1 cellular context compared by ENCODE assay signal in the genomic region with DNA sequence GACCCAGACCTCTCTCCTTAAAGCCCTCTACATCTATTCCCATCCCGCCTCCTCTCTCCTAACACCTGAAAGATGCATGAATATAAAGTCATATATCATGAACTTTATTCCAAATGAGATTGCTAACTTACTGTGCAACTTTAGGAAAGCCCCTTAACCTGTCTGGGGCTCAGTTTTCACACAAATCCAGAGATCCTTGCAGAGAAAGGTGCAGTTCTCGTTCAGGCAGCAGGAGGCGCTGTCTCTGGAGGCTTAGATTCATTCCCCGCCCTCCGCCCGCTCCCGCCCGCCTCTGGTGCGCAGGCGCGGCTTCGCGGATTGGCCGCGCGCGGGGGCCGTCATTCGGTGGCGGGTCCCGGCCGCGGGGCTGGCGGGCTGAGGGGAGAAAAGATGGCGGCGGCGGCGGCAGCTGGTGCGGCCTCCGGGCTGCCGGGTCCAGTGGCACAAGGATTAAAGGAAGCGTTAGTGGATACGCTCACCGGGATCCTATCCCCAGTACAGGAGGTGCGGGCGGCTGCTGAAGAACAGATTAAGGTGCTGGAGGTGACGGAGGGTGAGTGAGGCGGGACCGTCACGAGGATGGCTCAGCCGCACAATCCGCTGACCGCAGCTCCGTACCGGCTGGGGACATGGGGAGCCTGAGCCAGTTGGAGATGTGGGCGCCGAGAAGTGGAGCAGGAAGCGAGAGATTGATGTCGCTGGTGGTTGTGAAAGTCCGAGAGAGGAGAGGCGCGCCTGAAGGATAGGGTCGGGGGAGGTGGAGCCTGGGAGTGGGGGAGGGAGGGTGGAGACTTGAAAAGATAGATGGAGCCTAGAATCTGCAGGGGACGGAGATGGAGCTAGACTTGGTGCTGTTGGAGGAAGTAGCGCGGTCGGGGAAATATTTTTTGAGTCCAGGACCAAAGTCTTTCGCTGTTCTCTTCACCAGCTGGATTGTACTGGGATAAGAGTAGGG.
TF ChIP-seq lines count a peak whose summit lies in the region.

A gene (plus strand): TSS at position 338 of the 955 bp plus-strand sequence. CDS start 53 bp downstream, at position 391.

TF ChIP-seq in HEK293, 187 proteins besides CTCF, POLR2A, EP300 and RAD21 (continued from another document and continues in another):
- TF ChIP-seq KLF1 (tag by site-specific recombination; IDR thresholded peaks at IDR 0.05), result peak; percentile 49
- no peak for TF ChIP-seq FEZF1 (tag by site-specific recombination; IDR thresholded peaks at IDR 0.05)
- no peak for TF ChIP-seq ZBTB1 (tag by site-specific recombination; IDR thresholded peaks at IDR 0.05)
- no peak for TF ChIP-seq ZNF391 (tag by site-specific recombination; IDR thresholded peaks at IDR 0.05; ENCODE audit: borderline replicate concordance, low read depth)
- TF ChIP-seq, protein P1, sequence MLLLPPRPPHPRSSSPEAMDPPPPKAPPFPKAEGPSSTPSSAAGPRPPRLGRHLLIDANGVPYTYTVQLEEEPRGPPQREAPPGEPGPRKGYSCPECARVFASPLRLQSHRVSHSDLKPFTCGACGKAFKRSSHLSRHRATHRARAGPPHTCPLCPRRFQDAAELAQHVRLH (tag by site-specific recombination; IDR thresholded peaks at IDR 0.05), result peak; percentile 21; the same call in 1 of the 2 replicates
- TF ChIP-seq, protein P2, sequence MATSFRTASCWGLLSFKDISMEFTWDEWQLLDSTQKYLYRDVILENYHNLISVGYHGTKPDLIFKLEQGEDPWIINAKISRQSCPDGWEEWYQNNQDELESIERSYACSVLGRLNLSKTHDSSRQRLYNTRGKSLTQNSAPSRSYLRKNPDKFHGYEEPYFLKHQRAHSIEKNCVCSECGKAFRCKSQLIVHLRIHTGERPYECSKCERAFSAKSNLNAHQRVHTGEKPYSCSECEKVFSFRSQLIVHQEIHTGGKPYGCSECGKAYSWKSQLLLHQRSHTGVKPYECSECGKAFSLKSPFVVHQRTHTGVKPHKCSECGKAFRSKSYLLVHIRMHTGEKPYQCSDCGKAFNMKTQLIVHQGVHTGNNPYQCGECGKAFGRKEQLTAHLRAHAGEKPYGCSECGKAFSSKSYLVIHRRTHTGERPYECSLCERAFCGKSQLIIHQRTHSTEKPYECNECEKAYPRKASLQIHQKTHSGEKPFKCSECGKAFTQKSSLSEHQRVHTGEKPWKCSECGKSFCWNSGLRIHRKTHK (tag by site-specific recombination; IDR thresholded peaks at IDR 0.05), result no peak
- TF ChIP-seq ZNF514 (tag by site-specific recombination; IDR thresholded peaks at IDR 0.05), result no peak
- TF ChIP-seq YY2 (tag by site-specific recombination; IDR thresholded peaks at IDR 0.05), result peak; percentile 91
- TF ChIP-seq ZNF670 (tag by site-specific recombination; IDR thresholded peaks at IDR 0.05; ENCODE audit: low read depth), result no peak
- no peak for TF ChIP-seq OSR2 (tag by site-specific recombination; IDR thresholded peaks at IDR 0.05)
- TF ChIP-seq, protein P3, sequence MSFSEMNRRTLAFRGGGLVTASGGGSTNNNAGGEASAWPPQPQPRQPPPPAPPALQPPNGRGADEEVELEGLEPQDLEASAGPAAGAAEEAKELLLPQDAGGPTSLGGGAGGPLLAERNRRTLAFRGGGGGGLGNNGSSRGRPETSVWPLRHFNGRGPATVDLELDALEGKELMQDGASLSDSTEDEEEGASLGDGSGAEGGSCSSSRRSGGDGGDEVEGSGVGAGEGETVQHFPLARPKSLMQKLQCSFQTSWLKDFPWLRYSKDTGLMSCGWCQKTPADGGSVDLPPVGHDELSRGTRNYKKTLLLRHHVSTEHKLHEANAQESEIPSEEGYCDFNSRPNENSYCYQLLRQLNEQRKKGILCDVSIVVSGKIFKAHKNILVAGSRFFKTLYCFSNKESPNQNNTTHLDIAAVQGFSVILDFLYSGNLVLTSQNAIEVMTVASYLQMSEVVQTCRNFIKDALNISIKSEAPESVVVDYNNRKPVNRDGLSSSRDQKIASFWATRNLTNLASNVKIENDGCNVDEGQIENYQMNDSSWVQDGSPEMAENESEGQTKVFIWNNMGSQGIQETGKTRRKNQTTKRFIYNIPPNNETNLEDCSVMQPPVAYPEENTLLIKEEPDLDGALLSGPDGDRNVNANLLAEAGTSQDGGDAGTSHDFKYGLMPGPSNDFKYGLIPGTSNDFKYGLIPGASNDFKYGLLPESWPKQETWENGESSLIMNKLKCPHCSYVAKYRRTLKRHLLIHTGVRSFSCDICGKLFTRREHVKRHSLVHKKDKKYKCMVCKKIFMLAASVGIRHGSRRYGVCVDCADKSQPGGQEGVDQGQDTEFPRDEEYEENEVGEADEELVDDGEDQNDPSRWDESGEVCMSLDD (tag by site-specific recombination; IDR thresholded peaks at IDR 0.05), result no peak
- TF ChIP-seq MEIS1 (CRISPR knock-in tag; IDR thresholded peaks at IDR 0.05; ENCODE audit: borderline replicate concordance), result no peak
- TF ChIP-seq ZNF585B (tag by site-specific recombination; IDR thresholded peaks at IDR 0.05), result 0 out of 2 replicates have a peak, but pooled peaks have one; percentile 27
- 0 out of 2 replicates have a peak, but pooled peaks have one; percentile 8 for TF ChIP-seq IKZF3 (tag by site-specific recombination; IDR thresholded peaks at IDR 0.05)
- TF ChIP-seq WT1 (tag by site-specific recombination; IDR thresholded peaks at IDR 0.05), result no peak
- no peak for TF ChIP-seq ZNF133 (tag by site-specific recombination; IDR thresholded peaks at IDR 0.05)
- TF ChIP-seq ZNF555 (tag by site-specific recombination; conservative IDR thresholded peaks at IDR 0.05), result no peak
- TF ChIP-seq MYNN (tag by site-specific recombination; IDR thresholded peaks at IDR 0.05; ENCODE audit: borderline replicate concordance), result no peak
- peak; percentile 64; the same call in 1 of the 2 replicates for TF ChIP-seq ZNF792 (tag by site-specific recombination; IDR thresholded peaks at IDR 0.05)
- TF ChIP-seq ZNF707 (tag by site-specific recombination; IDR thresholded peaks at IDR 0.05), result no peak
- TF ChIP-seq ZNF529 (tag by site-specific recombination; IDR thresholded peaks at IDR 0.05; ENCODE audit: insufficient replicate concordance), result no peak
- TF ChIP-seq ZNF184 (tag by site-specific recombination; IDR thresholded peaks at IDR 0.05), result 0 out of 2 replicates have a peak, but pooled peaks have one; percentile 33
- TF ChIP-seq BCL11B (tag by site-specific recombination; IDR thresholded peaks at IDR 0.05; ENCODE audit: low read depth), result peak; percentile 55; the same call in 1 of the 2 replicates
- TF ChIP-seq, protein P4, sequence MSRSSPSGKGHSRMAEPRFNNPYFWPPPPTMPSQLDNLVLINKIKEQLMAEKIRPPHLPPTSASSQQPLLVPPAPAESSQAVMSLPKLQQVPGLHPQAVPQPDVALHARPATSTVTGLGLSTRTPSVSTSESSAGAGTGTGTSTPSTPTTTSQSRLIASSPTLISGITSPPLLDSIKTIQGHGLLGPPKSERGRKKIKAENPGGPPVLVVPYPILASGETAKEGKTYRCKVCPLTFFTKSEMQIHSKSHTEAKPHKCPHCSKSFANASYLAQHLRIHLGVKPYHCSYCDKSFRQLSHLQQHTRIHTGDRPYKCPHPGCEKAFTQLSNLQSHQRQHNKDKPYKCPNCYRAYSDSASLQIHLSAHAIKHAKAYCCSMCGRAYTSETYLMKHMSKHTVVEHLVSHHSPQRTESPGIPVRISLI (tag by site-specific recombination; IDR thresholded peaks at IDR 0.05), result no peak
- peak; percentile 100 for TF ChIP-seq ZNF768 (tag by site-specific recombination; IDR thresholded peaks at IDR 0.05)
- peak; percentile 96 for TF ChIP-seq YY1 (tag by site-specific recombination; IDR thresholded peaks at IDR 0.05)
- no peak for TF ChIP-seq ZNF132 (tag by site-specific recombination; IDR thresholded peaks at IDR 0.05; ENCODE audit: borderline replicate concordance)
- no peak for TF ChIP-seq ZNF48 (tag by site-specific recombination; IDR thresholded peaks at IDR 0.05)
- TF ChIP-seq, protein P5, sequence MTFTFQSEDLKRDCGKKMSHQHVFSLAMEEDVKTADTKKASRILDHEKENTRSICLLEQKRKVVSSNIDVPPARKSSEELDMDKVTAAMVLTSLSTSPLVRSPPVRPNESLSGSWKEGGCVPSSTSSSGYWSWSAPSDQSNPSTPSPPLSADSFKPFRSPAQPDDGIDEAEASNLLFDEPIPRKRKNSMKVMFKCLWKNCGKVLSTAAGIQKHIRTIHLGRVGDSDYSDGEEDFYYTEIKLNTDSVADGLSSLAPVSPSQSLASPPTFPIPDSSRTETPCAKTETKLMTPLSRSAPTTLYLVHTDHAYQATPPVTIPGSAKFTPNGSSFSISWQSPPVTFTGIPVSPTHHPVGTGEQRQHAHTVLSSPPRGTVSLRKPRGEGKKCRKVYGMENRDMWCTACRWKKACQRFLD (tag by site-specific recombination; IDR thresholded peaks at IDR 0.05), result no peak
- TF ChIP-seq BCL11A (tag by site-specific recombination; IDR thresholded peaks at IDR 0.05; ENCODE audit: low read depth), result no peak
- peak; percentile 50 for TF ChIP-seq ZFHX2 (tag by site-specific recombination; conservative IDR thresholded peaks at IDR 0.05)
- TF ChIP-seq ZNF830 (tag by site-specific recombination; IDR thresholded peaks at IDR 0.05; ENCODE audit: low read depth), result no peak
- no peak for TF ChIP-seq ZBTB21 (tag by site-specific recombination; IDR thresholded peaks at IDR 0.05)
- TF ChIP-seq ZNF292 (tag by site-specific recombination; IDR thresholded peaks at IDR 0.05; ENCODE audit: borderline replicate concordance, low read depth), result no peak
- TF ChIP-seq, protein P6, sequence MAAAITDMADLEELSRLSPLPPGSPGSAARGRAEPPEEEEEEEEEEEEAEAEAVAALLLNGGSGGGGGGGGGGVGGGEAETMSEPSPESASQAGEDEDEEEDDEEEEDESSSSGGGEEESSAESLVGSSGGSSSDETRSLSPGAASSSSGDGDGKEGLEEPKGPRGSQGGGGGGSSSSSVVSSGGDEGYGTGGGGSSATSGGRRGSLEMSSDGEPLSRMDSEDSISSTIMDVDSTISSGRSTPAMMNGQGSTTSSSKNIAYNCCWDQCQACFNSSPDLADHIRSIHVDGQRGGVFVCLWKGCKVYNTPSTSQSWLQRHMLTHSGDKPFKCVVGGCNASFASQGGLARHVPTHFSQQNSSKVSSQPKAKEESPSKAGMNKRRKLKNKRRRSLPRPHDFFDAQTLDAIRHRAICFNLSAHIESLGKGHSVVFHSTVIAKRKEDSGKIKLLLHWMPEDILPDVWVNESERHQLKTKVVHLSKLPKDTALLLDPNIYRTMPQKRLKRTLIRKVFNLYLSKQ (tag by site-specific recombination; IDR thresholded peaks at IDR 0.05; ENCODE audit: borderline replicate concordance), result no peak
- TF ChIP-seq ZNF354C (tag by site-specific recombination; IDR thresholded peaks at IDR 0.05; ENCODE audit: borderline replicate concordance, low read depth), result no peak
- no peak for TF ChIP-seq ZNF239 (tag by site-specific recombination; IDR thresholded peaks at IDR 0.05)
- TF ChIP-seq ZNF560 (tag by site-specific recombination; IDR thresholded peaks at IDR 0.05; ENCODE audit: borderline replicate concordance), result no peak
- no peak for TF ChIP-seq GLIS1 (tag by site-specific recombination; IDR thresholded peaks at IDR 0.05)
- TF ChIP-seq ZNF37A (tag by site-specific recombination; IDR thresholded peaks at IDR 0.05), result no peak
- peak; percentile 92 for TF ChIP-seq ZBTB17 (tag by site-specific recombination; IDR thresholded peaks at IDR 0.05)
- TF ChIP-seq KLF16 (tag by site-specific recombination; IDR thresholded peaks at IDR 0.05), result no peak
- 0 out of 2 replicates have a peak, but pooled peaks have one; percentile 44 for TF ChIP-seq ZFP69B (tag by site-specific recombination; IDR thresholded peaks at IDR 0.05)
- TF ChIP-seq ZNF16 (tag by site-specific recombination; IDR thresholded peaks at IDR 0.05; ENCODE audit: low read depth), result no peak
- TF ChIP-seq, protein P7, sequence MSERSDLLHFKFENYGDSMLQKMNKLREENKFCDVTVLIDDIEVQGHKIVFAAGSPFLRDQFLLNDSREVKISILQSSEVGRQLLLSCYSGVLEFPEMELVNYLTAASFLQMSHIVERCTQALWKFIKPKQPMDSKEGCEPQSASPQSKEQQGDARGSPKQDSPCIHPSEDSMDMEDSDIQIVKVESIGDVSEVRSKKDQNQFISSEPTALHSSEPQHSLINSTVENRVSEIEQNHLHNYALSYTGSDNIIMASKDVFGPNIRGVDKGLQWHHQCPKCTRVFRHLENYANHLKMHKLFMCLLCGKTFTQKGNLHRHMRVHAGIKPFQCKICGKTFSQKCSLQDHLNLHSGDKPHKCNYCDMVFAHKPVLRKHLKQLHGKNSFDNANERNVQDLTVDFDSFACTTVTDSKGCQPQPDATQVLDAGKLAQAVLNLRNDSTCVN (tag by site-specific recombination; optimal IDR thresholded peaks at IDR 0.05), result peak; percentile 83
- TF ChIP-seq ZNF558 (tag by site-specific recombination; IDR thresholded peaks at IDR 0.05), result no peak
- no peak for TF ChIP-seq ZNF202 (tag by site-specific recombination; IDR thresholded peaks at IDR 0.05; ENCODE audit: borderline replicate concordance)
- 0 out of 2 replicates have a peak, but pooled peaks have one; percentile 11 for TF ChIP-seq ZSCAN16 (tag by site-specific recombination; IDR thresholded peaks at IDR 0.05)
- TF ChIP-seq, protein P8, sequence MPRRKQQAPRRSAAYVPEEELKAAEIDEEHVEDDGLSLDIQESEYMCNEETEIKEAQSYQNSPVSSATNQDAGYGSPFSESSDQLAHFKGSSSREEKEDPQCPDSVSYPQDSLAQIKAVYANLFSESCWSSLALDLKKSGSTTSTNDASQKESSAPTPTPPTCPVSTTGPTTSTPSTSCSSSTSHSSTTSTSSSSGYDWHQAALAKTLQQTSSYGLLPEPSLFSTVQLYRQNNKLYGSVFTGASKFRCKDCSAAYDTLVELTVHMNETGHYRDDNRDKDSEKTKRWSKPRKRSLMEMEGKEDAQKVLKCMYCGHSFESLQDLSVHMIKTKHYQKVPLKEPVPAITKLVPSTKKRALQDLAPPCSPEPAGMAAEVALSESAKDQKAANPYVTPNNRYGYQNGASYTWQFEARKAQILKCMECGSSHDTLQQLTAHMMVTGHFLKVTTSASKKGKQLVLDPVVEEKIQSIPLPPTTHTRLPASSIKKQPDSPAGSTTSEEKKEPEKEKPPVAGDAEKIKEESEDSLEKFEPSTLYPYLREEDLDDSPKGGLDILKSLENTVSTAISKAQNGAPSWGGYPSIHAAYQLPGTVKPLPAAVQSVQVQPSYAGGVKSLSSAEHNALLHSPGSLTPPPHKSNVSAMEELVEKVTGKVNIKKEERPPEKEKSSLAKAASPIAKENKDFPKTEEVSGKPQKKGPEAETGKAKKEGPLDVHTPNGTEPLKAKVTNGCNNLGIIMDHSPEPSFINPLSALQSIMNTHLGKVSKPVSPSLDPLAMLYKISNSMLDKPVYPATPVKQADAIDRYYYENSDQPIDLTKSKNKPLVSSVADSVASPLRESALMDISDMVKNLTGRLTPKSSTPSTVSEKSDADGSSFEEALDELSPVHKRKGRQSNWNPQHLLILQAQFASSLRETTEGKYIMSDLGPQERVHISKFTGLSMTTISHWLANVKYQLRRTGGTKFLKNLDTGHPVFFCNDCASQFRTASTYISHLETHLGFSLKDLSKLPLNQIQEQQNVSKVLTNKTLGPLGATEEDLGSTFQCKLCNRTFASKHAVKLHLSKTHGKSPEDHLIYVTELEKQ (tag by site-specific recombination; IDR thresholded peaks at IDR 0.05; ENCODE audit: borderline replicate concordance), result 0 out of 2 replicates have a peak, but pooled peaks have one; percentile 29
- no peak for TF ChIP-seq ZNF776 (tag by site-specific recombination; IDR thresholded peaks at IDR 0.05; ENCODE audit: borderline replicate concordance)
- TF ChIP-seq GLI4 (tag by site-specific recombination; IDR thresholded peaks at IDR 0.05), result 0 out of 2 replicates have a peak, but pooled peaks have one; percentile 65
- no peak for TF ChIP-seq ZNF701 (tag by site-specific recombination; IDR thresholded peaks at IDR 0.05)
- TF ChIP-seq ZNF473 (tag by site-specific recombination; IDR thresholded peaks at IDR 0.05), result no peak
- TF ChIP-seq ZNF548 (tag by site-specific recombination; IDR thresholded peaks at IDR 0.05), result no peak
- TF ChIP-seq ZNF23 (tag by site-specific recombination; IDR thresholded peaks at IDR 0.05; ENCODE audit: borderline replicate concordance), result no peak
